14 cellular contexts compared by ENCODE assay signal in genomic region chr1:109639063-109639840, GRCh38. TPM values are rescaled to one million over a fixed set of nuclear protein-coding genes. Genes with fewer than 3 reads are reported as not detected.
"Had no signal": no experiment of that assay in that cellular context is flagged by ENCODE, and none has a peak within 500 bp of the region (broad histone marks: within the 10 kb centered on the region; RNA-seq: fewer than 3 reads in every experiment).

No MANE protein-coding gene starts in this region.

- H3K27ac Mint-ChIP-seq: activated naive CD4-positive, alpha-beta T cell treated with anti-CD3 and anti-CD28 coated beads, Interleukin-2, amount 50 U/mL, for 24 hours had no signal

- H3K27ac ChIP-seq: breast epithelium, heart left ventricle, left lung, ovary, suprapubic skin, upper lobe of left lung, VCaP had no signal

- H3K4me3 Mint-ChIP-seq: activated naive CD4-positive, alpha-beta T cell treated with anti-CD3 and anti-CD28 coated beads, Interleukin-2, amount 50 U/mL, for 24 hours; nephron progenitor cell had no signal

- H3K4me1 ChIP-seq: breast epithelium had no signal

- H3K27me3 ChIP-seq: breast epithelium, heart left ventricle, left lung, ovary, suprapubic skin, upper lobe of left lung had no signal

- H3K4me3 ChIP-seq: breast epithelium, heart left ventricle, left lung, ovary, suprapubic skin, upper lobe of left lung had no signal

- H3K36me3 Mint-ChIP-seq: activated naive CD4-positive, alpha-beta T cell treated with anti-CD3 and anti-CD28 coated beads, Interleukin-2, amount 50 U/mL, for 24 hours had no signal

- H3K27me3 Mint-ChIP-seq: activated naive CD4-positive, alpha-beta T cell treated with anti-CD3 and anti-CD28 coated beads, Interleukin-2, amount 50 U/mL, for 24 hours had no signal

- H3K36me3 ChIP-seq: breast epithelium, heart left ventricle, left lung, ovary, suprapubic skin, upper lobe of left lung had no signal

- H3K9me3 Mint-ChIP-seq: activated naive CD4-positive, alpha-beta T cell treated with anti-CD3 and anti-CD28 coated beads, Interleukin-2, amount 50 U/mL, for 24 hours; nephron progenitor cell had no signal

- H3K9me3 ChIP-seq: breast epithelium, heart left ventricle, left lung, ovary, suprapubic skin, upper lobe of left lung had no signal

RNA-seq across cellular contexts. Expression of gene GNAT2, which starts 19.8 kb away (rescaled TPM):
- total RNA-seq: breast epithelium; endothelial cell of umbilical vein; frontal cortex; heart left ventricle; left lung; ovary; suprapubic skin; T-helper 2 cell treated with Interferon-gamma antibody and Interleukin-4, amounts not matched to agents 100 ng/mL and 5 ng/mL, for 36 hours had no signal
- polyA plus RNA-seq: endothelial cell of umbilical vein, heart left ventricle, ovary had no signal

RNA-seq across cellular contexts. Expression of gene GSTM1, which starts 48.4 kb away (rescaled TPM):
- total RNA-seq: activated CD8-positive, alpha-beta memory T cell treated with anti-CD3 and anti-CD28 coated beads for 36 hours; fibroblast of lung had no signal
- polyA plus RNA-seq: endothelial cell of umbilical vein had no signal
